1 cellular context compared by ENCODE assay signal in genomic region chr19:8455018-8455417, GRCh38.
TF ChIP-seq lines count a peak whose summit lies in the region.

No MANE protein-coding gene starts in this region.

TF ChIP-seq in GM23338, 12 proteins besides CTCF, POLR2A, EP300 and RAD21:
- TF ChIP-seq EZH2phosphoT487 (IDR thresholded peaks at IDR 0.05; ENCODE audit: unreplicated experiment) (no peak), CREB1 (CRISPR knock-in tag; IDR thresholded peaks at IDR 0.05; ENCODE audit: low read depth) (no peak), ETS1 (IDR thresholded peaks at IDR 0.05) (no peak), JUNB (IDR thresholded peaks at IDR 0.05; ENCODE audit: unreplicated experiment) (no peak), ZNF331 (CRISPR knock-in tag; IDR thresholded peaks at IDR 0.05; ENCODE audit: low read depth) (no peak), STAT1 (IDR thresholded peaks at IDR 0.05; ENCODE audit: unreplicated experiment) (no peak), POLR2AphosphoS5 (IDR thresholded peaks at IDR 0.05; ENCODE audit: low read depth) (no peak), REST (IDR thresholded peaks at IDR 0.05; ENCODE audit: unreplicated experiment) (no peak), ZNF114 (CRISPR knock-in tag; IDR thresholded peaks at IDR 0.05) (no peak), NANOG (IDR thresholded peaks at IDR 0.05; ENCODE audit: borderline replicate concordance) (no peak)
